ENCODE assay signal across 9 cellular contexts in genomic region chr15:80234883-80235282, GRCh38.
A peak's percentile ranks its signal among the peaks of the same experiment; 100 is the strongest.
DNase-seq lines count a peak whose midpoint lies in the region; ATAC-seq, FAIRE-seq and TF ChIP-seq lines count a peak whose summit lies in the region.
"Had no signal": no experiment of that assay in that cellular context is flagged by ENCODE, and none has a peak within 500 bp of the region (broad histone marks: within the 10 kb centered on the region; RNA-seq: fewer than 3 reads in every experiment).

No MANE protein-coding gene starts in this region.

- no peaks in the 10 kb centered on the region for H3K9me3 Mint-ChIP-seq in memory B cell

- peak; percentile 20 for DNase-seq in ACHN
- no peak for DNase-seq in GM18507 (ENCODE audit: extremely low spot score, insufficient read length, low read depth)
- no peak for DNase-seq in RWPE2 (ENCODE audit: low spot score)
- DNase-seq in astrocyte of the cerebellum (ENCODE audit: low read depth), result no peak
- peak; percentile 16 to 31 for DNase-seq in memory B cell (ENCODE audit: low spot score in 2 of 2)
- no peak for DNase-seq in D341Med (ENCODE audit: low spot score)

- in situ Hi-C loops in ACHN (cut with HindIII; ENCODE audit: low pct_ligation_motif_present, low pct_unique_long_range_greater_than_20kb, low sequenced_read_pairs), result no loop called here
- in situ Hi-C loops in astrocyte of the cerebellum (cut with HindIII; ENCODE audit: low sequenced_read_pairs), result no loop called here

- peaks cover 3% of the 10 kb centered on the region for H3K4me1 Mint-ChIP-seq in memory B cell

- TF ChIP-seq CTCF in RWPE2 (IDR thresholded peaks at IDR 0.05; ENCODE audit: poor library complexity, severe bottlenecking) (peak; percentile 68), astrocyte of the cerebellum (IDR thresholded peaks at IDR 0.05; ENCODE audit: low read depth, low read length, missing control alignments) (peak; percentile 31)

- H3K27me3 Mint-ChIP-seq in memory B cell, result peaks cover 24% of the 10 kb centered on the region

- peak; percentile 40; the same call in 1 of the 3 replicates for ATAC-seq in RWPE2 (ENCODE audit: low read depth)
- ATAC-seq in memory B cell (ENCODE audit: low read depth), result peak; percentile 49
- no peak for ATAC-seq in HG03025 (IDR thresholded peaks at IDR 0.05; ENCODE audit: low FRiP score, unreplicated experiment)
- no peak for ATAC-seq in HG03432 (IDR thresholded peaks at IDR 0.05; ENCODE audit: unreplicated experiment)

- no peak overlapping the region for H3K27ac Mint-ChIP-seq in memory B cell

- no peak overlapping the region for H3K4me3 Mint-ChIP-seq in memory B cell

- no peaks in the 10 kb centered on the region for H3K36me3 ChIP-seq in RWPE2 (ENCODE audit: low read depth)

- peak; percentile 76 for FAIRE-seq in GM18507 (lab: Jason Lieb, UNC)

- H3K36me3 Mint-ChIP-seq in memory B cell, result no peaks in the 10 kb centered on the region

- H3K9me3 ChIP-seq in RWPE2 (ENCODE audit: severe bottlenecking), result no peaks in the 10 kb centered on the region

- H3K4me1 ChIP-seq in RWPE2 (ENCODE audit: insufficient read depth, poor library complexity, severe bottlenecking), result no peaks in the 10 kb centered on the region

- H3K4me3 ChIP-seq in RWPE2 (ENCODE audit: severe bottlenecking) (no peak overlapping the region), astrocyte of the cerebellum (ENCODE audit: low read depth, low read length) (no peak overlapping the region)

- no peak overlapping the region for H3K27ac ChIP-seq in RWPE2 (ENCODE audit: poor library complexity, severe bottlenecking)
- H3K27ac ChIP-seq: epithelial cell of prostate had no signal

- H3K27me3 ChIP-seq in RWPE2 (ENCODE audit: insufficient read depth, poor library complexity, severe bottlenecking), result peaks cover 18% of the 10 kb centered on the region

Comparison
In these comparisons a context has a peak if more than half of its experiments do, and no peak if none do; other contexts are left out.
1. DNase-seq: peak in ACHN (single experiment) and memory B cell (2 of 2); none in GM18507 (single experiment), RWPE2 (single experiment), astrocyte of the cerebellum (single experiment) and D341Med (single experiment).
2. ATAC-seq: peak in RWPE2 (single experiment) and memory B cell (single experiment); none in HG03025 (single experiment) and HG03432 (single experiment).